ENCODE assay signal across 7 cellular contexts in the genomic region with DNA sequence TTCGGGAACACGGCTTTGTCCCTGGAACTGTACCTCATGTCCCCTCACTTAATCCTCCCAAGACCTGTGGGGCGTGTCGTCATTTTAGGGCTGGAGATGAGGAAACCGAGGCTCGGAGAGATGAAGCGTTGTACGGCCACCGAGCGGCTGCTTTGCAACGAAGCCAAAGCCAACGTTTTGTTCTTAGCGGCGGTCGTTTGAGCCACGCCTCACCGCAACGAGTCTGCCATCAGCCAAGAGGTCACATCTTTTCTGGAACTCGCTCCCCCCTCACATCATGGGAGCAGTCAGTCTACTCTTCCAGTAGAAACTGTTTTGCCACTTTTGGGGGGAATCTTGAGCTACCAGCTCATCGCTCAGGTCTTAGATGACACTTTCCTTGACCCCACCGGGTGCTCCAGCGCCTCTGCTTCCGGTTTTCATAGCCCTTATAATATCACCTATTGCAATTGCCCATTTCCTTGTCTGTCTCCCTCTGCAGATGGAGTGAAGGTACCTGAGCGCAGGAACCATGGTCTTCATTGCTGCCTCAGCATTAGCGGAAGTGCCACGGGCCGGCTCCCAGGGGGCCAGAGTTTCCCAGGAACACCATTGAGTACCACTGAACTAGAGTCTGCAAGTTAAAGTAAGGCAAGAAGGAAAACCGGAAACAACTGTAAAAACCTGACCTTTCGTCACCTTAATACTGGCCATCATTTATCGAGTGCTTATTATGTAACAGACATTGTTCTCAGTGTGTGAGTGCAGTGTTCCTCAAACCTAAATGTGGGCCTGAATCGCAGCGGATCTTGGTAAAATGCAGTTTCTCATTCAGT. TPM values are rescaled to one million over a fixed set of nuclear protein-coding genes. Genes with fewer than 3 reads are reported as not detected.
DNase-seq lines count a peak whose midpoint lies in the region; ATAC-seq and TF ChIP-seq lines count a peak whose summit lies in the region.

No MANE protein-coding gene starts in this region.

- peak overlapping the region; percentile 71 for H2BK120ac ChIP-seq in mesenchymal stem cell (ENCODE audit: low read depth, low read length)

- no peaks in the 10 kb centered on the region for H3K9me2 ChIP-seq in MM.1S (replicated peaks; ENCODE audit: insufficient read depth, low read length)

- H2AK5ac ChIP-seq in mesenchymal stem cell (ENCODE audit: low read length, severe bottlenecking): peak overlapping the region; percentile 70

- intact Hi-C loops in aorta (cut with DNase I): no loop called here

- WGBS in mesenchymal stem cell: 79% methylated on average over 32 of the region's 32 CpGs
- WGBS in aorta, 2 donors: 74 to 76% methylated on average over 32 of the region's 32 CpGs

- no peaks in the 10 kb centered on the region for H4K20me1 ChIP-seq in MM.1S (ENCODE audit: insufficient read depth, low read length)

- H4K91ac ChIP-seq in mesenchymal stem cell (ENCODE audit: low read length): peak overlapping the region; percentile 98

- H3F3A ChIP-seq in MM.1S (ENCODE audit: insufficient read depth, low read length): peaks cover 6% of the 10 kb centered on the region

- peak overlapping the region in 1 of 2 experiments; percentile 94 for H3K14ac ChIP-seq in mesenchymal stem cell (ENCODE audit: low read length in 2 of 2)

- peak overlapping the region; percentile 1 for H2BK5ac ChIP-seq in mesenchymal stem cell (ENCODE audit: low read depth, low read length, poor library complexity, severe bottlenecking)

- peak overlapping the region; percentile 97 for H2BK15ac ChIP-seq in mesenchymal stem cell (ENCODE audit: low read depth, poor library complexity, severe bottlenecking)

- H3K79me1 ChIP-seq in mesenchymal stem cell (replicated peaks; ENCODE audit: low read length, poor library complexity, severe bottlenecking): no peaks in the 10 kb centered on the region

- no peaks in the 10 kb centered on the region for H3K79me2 ChIP-seq in MM.1S (ENCODE audit: low read length)

- H2AFZ ChIP-seq in MM.1S (ENCODE audit: low read length) (peak overlapping the region; percentile 76), mesenchymal stem cell (ENCODE audit: low read depth, low read length) (no peak overlapping the region)

- peak overlapping the region; percentile 75 to 98 for H3K4ac ChIP-seq in mesenchymal stem cell (ENCODE audit: low read depth in 1 of 2, low read length in 2 of 2)

- H3K4me1 ChIP-seq in MM.1S (ENCODE audit: low read length): peaks cover 6% of the 10 kb centered on the region; the same call in 1 of the 2 replicates
- H3K4me1 ChIP-seq in mesenchymal stem cell (ENCODE audit: control insufficient read depth, insufficient read depth, low read depth, low read length): peaks cover 16% of the 10 kb centered on the region
- H3K4me1 ChIP-seq in aorta (ENCODE audit: control insufficient read depth in 1 of 2, insufficient read depth in 2 of 2, low read length in 2 of 2): peaks cover 0 to 4% of the 10 kb centered on the region in 2 donors

- no peaks in the 10 kb centered on the region for H3K27me3 ChIP-seq in MM.1S (replicated peaks; ENCODE audit: insufficient read depth, low read length)
- H3K27me3 ChIP-seq in mesenchymal stem cell (ENCODE audit: control insufficient read depth in 1 of 2, insufficient read depth in 1 of 2, low read length in 2 of 2): no peaks in the 10 kb centered on the region
- H3K27me3 ChIP-seq in aorta (ENCODE audit: control insufficient read depth in 1 of 2, insufficient read depth in 2 of 2, low read length in 1 of 2): no peaks in the 10 kb centered on the region

- no peaks in the 10 kb centered on the region for H3K36me3 ChIP-seq in MM.1S (replicated peaks; ENCODE audit: insufficient read depth, low read length)
- no peaks in the 10 kb centered on the region for H3K36me3 ChIP-seq in mesenchymal stem cell (ENCODE audit: control insufficient read depth in 1 of 2, insufficient read depth in 2 of 2, low read depth in 1 of 2, low read length in 2 of 2)
- H3K36me3 ChIP-seq in aorta (ENCODE audit: control insufficient read depth in 1 of 2, insufficient read depth in 2 of 2, low read length in 1 of 2): no peaks in the 10 kb centered on the region

- peak overlapping the region; percentile 40 to 92 for H2BK12ac ChIP-seq in mesenchymal stem cell (ENCODE audit: low read length in 2 of 2)

- H3K18ac ChIP-seq in mesenchymal stem cell (ENCODE audit: low read depth in 1 of 2, low read length in 2 of 2): peak overlapping the region; percentile 93 to 100

- H3K4me2 ChIP-seq in MM.1S (ENCODE audit: low read depth, low read length) (peak overlapping the region; percentile 82), mesenchymal stem cell (ENCODE audit: low read length, poor library complexity, severe bottlenecking) (peak overlapping the region; percentile 60)

- H4K8ac ChIP-seq in mesenchymal stem cell (ENCODE audit: low read length): peak overlapping the region; percentile 100

- peak overlapping the region; percentile 65; the same call in 1 of the 2 replicates for H3K27ac ChIP-seq in MM.1S (ENCODE audit: low read length)
- no peak overlapping the region for H3K27ac ChIP-seq in mesenchymal stem cell (ENCODE audit: low read length, poor library complexity, severe bottlenecking)
- peak overlapping the region; percentile 44 to 57 for H3K27ac ChIP-seq in aorta (ENCODE audit: low read depth in 1 of 2, low read length in 2 of 2)

- no peak for DNase-seq in MM.1S
- DNase-seq in cardiac fibroblast (ENCODE audit: low read depth in 2 of 2): no peak
- DNase-seq in mesenchymal stem cell: no peak
- DNase-seq in aorta: no peak
- DNase-seq in H4 (ENCODE audit: low spot score): no peak

- H3K9ac ChIP-seq in MM.1S (ENCODE audit: low read length): peak overlapping the region; percentile 87
- H3K9ac ChIP-seq in mesenchymal stem cell (ENCODE audit: low read length): peak overlapping the region; percentile 85

- H3K23ac ChIP-seq in mesenchymal stem cell (ENCODE audit: low read length in 2 of 2): no peak overlapping the region

- TF ChIP-seq CTCF in MM.1S (IDR thresholded peaks at IDR 0.05; ENCODE audit: low read length) (no peak), cardiac fibroblast (IDR thresholded peaks at IDR 0.05; ENCODE audit: low read depth, low read length) (no peak)

- no peaks in the 10 kb centered on the region for H3K9me3 ChIP-seq in MM.1S (replicated peaks; ENCODE audit: insufficient read depth, low read length)
- H3K9me3 ChIP-seq in mesenchymal stem cell (ENCODE audit: control insufficient read depth, low read length): no peaks in the 10 kb centered on the region
- no peaks in the 10 kb centered on the region for H3K9me3 ChIP-seq in aorta (ENCODE audit: control insufficient read depth, low read length)

- peak overlapping the region; percentile 86 for H3K4me3 ChIP-seq in MM.1S (ENCODE audit: low read length)
- H3K4me3 ChIP-seq in cardiac fibroblast (replicated peaks in 1 of 2; ENCODE audit: low read depth in 2 of 2, low read length in 2 of 2): peak overlapping the region; percentile 38 to 43
- peak overlapping the region in 1 of 2 experiments; percentile 70 for H3K4me3 ChIP-seq in mesenchymal stem cell (ENCODE audit: insufficient read depth in 1 of 2, low read depth in 1 of 2, low read length in 2 of 2)
- H3K4me3 ChIP-seq in aorta (ENCODE audit: low read length in 2 of 2): no peak overlapping the region

- peak; percentile 7 for ATAC-seq in GM18909 (IDR thresholded peaks at IDR 0.05; ENCODE audit: poor library complexity, unreplicated experiment)
- no peak for ATAC-seq in aorta (ENCODE audit: low FRiP score)
- ATAC-seq in GM19467 (IDR thresholded peaks at IDR 0.05; ENCODE audit: unreplicated experiment): no peak

RNA-seq across cellular contexts. Expression of gene NINJ2, which starts 19.6 kb away (rescaled TPM):
- 0.46 TPM for polyA plus RNA-seq in mesenchymal stem cell (2013, experiment 1 of 2)
- 0.47 TPM for polyA plus RNA-seq in mesenchymal stem cell (2013, experiment 2 of 2)
- 10 to 100 TPM in 1 of 2 donors, 1 to 10 TPM in 1; 3.8 to 11.2 TPM for total RNA-seq in aorta
- polyA plus RNA-seq in aorta: 1 to 10 TPM in 1 of 2 donors, under 1 TPM in 1; 0.95 to 6.1 TPM
- total RNA-seq in H4 (2014; rRNA removed; shearing (Covaris generic)): not detected in 2 replicates

Comparison
In these comparisons a context has a peak if more than half of its experiments do, and no peak if none do; other contexts are left out.
1. H3K4me3 ChIP-seq: peak in MM.1S (single experiment) and cardiac fibroblast (2 of 2); none in aorta (0 of 2).